In the genomic region with DNA sequence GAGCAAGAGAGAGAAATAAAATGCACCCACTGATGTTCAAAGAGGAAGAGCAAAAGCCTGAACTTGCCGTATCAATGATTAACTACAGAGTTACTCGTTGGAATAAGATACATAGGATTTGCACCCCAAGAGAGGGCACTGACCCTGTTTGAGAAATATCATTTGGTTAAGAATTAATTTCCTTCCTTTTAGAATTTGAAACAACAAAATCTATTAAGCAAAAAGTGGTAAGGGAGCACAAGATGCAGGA, we compare ENCODE assay signal across 23 cellular contexts. TPM values are rescaled to one million over a fixed set of nuclear protein-coding genes. Genes with fewer than 3 reads are reported as not detected.
DNase-seq lines count a peak whose midpoint lies in the region; ATAC-seq, FAIRE-seq and TF ChIP-seq lines count a peak whose summit lies in the region.
"Had no signal": no experiment of that assay in that cellular context is flagged by ENCODE, and none has a peak within 500 bp of the region (broad histone marks: within the 10 kb centered on the region; RNA-seq: fewer than 3 reads in every experiment).

No MANE protein-coding gene starts in this region.

- peak overlapping the region; percentile 83 for H3K27ac Mint-ChIP-seq in mesothelial cell of epicardium
- H3K27ac Mint-ChIP-seq: B cell; CD8-positive, alpha-beta memory T cell; HFFc6; IgD-negative memory B cell had no signal

- H3K9me3 ChIP-seq in small intestine (ENCODE audit: control insufficient read depth, low read depth) = no peaks in the 10 kb centered on the region
- no peaks in the 10 kb centered on the region for H3K9me3 ChIP-seq in transverse colon
- H3K9me3 ChIP-seq: HAP-1, SJSA1 had no signal

- peak; percentile 79 for ATAC-seq in left lobe of liver

- FAIRE-seq in small intestine (lab: Jason Lieb, UNC) = no peak
- FAIRE-seq: D721Med, G401.6 had no signal

- no peak overlapping the region for H3K4me3 Mint-ChIP-seq in mesothelial cell of epicardium
- H3K4me3 Mint-ChIP-seq: B cell; CD14-positive monocyte; CD8-positive, alpha-beta memory T cell; HFFc6; IgD-negative memory B cell had no signal

- H3K36me3 ChIP-seq in small intestine (ENCODE audit: control insufficient read depth in 2 of 2, insufficient read depth in 2 of 2, low read length in 2 of 2) (no peaks in the 10 kb centered on the region), transverse colon (no peaks in the 10 kb centered on the region)
- H3K36me3 ChIP-seq: HAP-1, SJSA1 had no signal

- H3K4me1 Mint-ChIP-seq in mesothelial cell of epicardium = peaks cover 73% of the 10 kb centered on the region
- H3K4me1 Mint-ChIP-seq: B cell; CD8-positive, alpha-beta memory T cell; IgD-negative memory B cell had no signal

- intact Hi-C loops in transverse colon (cut with DNase I; ENCODE audit: low total_unique reads) = no loop called here

- no peaks in the 10 kb centered on the region for H3K27me3 Mint-ChIP-seq in mesothelial cell of epicardium (ENCODE audit: low read depth)
- H3K27me3 Mint-ChIP-seq: IgD-negative memory B cell had no signal

- H3K27ac ChIP-seq in small intestine (ENCODE audit: low read depth in 1 of 2, low read length in 1 of 2) (no peak overlapping the region), transverse colon (no peak overlapping the region)
- H3K27ac ChIP-seq: KMS-11, PC-9, SJSA1 had no signal

- TF ChIP-seq POLR2A in transverse colon (IDR thresholded peaks at IDR 0.05) = no peak

- no peaks in the 10 kb centered on the region for H3K9me3 Mint-ChIP-seq in mesothelial cell of epicardium
- H3K9me3 Mint-ChIP-seq: CD14-positive monocyte; CD8-positive, alpha-beta memory T cell; HFFc6; IgD-negative memory B cell had no signal

- no peaks in the 10 kb centered on the region for H3K36me3 Mint-ChIP-seq in mesothelial cell of epicardium
- H3K36me3 Mint-ChIP-seq: CD14-positive monocyte; CD8-positive, alpha-beta memory T cell; IgD-negative memory B cell had no signal

- TF ChIP-seq EP300 in transverse colon (IDR thresholded peaks at IDR 0.05; ENCODE audit: low read depth) = no peak

- in situ Hi-C loops in transverse colon (cut with MboI; ENCODE audit: low pct_ligation_motif_present in 1 of 4, low pct_unique_long_range_greater_than_20kb in 1 of 4, low sequenced_read_pairs in 3 of 4) = loop anchor here in 2 of 4 donors (25.0 kb wide), 2 partner anchors 145 to 445 kb away; no protein-coding TSS in a partner anchor

- H3K27me3 ChIP-seq in small intestine (ENCODE audit: control insufficient read depth in 2 of 2, insufficient read depth in 2 of 2, low read length in 2 of 2) = no peaks in the 10 kb centered on the region
- H3K27me3 ChIP-seq in transverse colon = no peaks in the 10 kb centered on the region
- H3K27me3 ChIP-seq: SJSA1 had no signal

- TF ChIP-seq CTCF in mesothelial cell of epicardium (IDR thresholded peaks at IDR 0.05; ENCODE audit: unreplicated experiment) (no peak), transverse colon (IDR thresholded peaks at IDR 0.05) (no peak)

- H3K4me1 ChIP-seq in small intestine (ENCODE audit: control insufficient read depth in 2 of 2, insufficient read depth in 1 of 2, low read depth in 1 of 2, low read length in 1 of 2) (peaks cover 0 to 5% of the 10 kb centered on the region in 2 donors), transverse colon (peaks cover 0 to 39% (median 1%) of the 10 kb centered on the region in 4 donors)

- H3K4me3 ChIP-seq in small intestine (ENCODE audit: low read depth in 1 of 2, low read length in 2 of 2) (no peak overlapping the region), transverse colon (no peak overlapping the region)
- H3K4me3 ChIP-seq: HAP-1, PC-9, SJSA1 had no signal

- WGBS in small intestine, 3 donors = 10 to 42% (median 25%) methylated on average over 2 of the region's 2 CpGs
- WGBS in transverse colon (ENCODE audit: low coverage in 1 of 2), 2 donors = 38 to 56% methylated on average over 2 of the region's 2 CpGs

- DNase-seq in HT-29 (ENCODE audit: low spot score) = peak; percentile 4
- no peak for DNase-seq in left lobe of liver (ENCODE audit: low spot score)
- no peak for DNase-seq in mesothelial cell of epicardium (ENCODE audit: low spot score in 2 of 2, unreplicated experiment in 2 of 2)
- DNase-seq in small intestine = peak; percentile 24
- no peak for DNase-seq in C1 segment of cervical spinal cord (lab: John Stamatoyannopoulos, UW)
- no peak for DNase-seq in SW480 (ENCODE audit: low spot score)
- no peak for DNase-seq in transverse colon
- DNase-seq: CD8-positive, alpha-beta memory T cell; GOT3; HFFc6; MM.1S; NCI-H2029; NCI-H524 treated with DMSO at 0.1 percent for 48 hours; PC-9; Right ventricle myocardium superior had no signal

RNA-seq across cellular contexts. Expression of a gene that starts 21.6 kb away (rescaled TPM):
- total RNA-seq in HT-29 (2014; rRNA removed; shearing (Covaris generic)) = 18.8 and 27.2 TPM in 2 replicates
- 46.2 TPM for total RNA-seq in left lobe of liver
- 14.4 to 18.8 TPM (median 16.9 TPM) in 3 replicates for total RNA-seq in mesothelial cell of epicardium
- 10 to 100 TPM; 22.8 to 37.8 (median 26.2) TPM for polyA plus RNA-seq in small intestine
- total RNA-seq in transverse colon = 10 to 100 TPM; 36.3 to 64.9 (median 48.4) TPM
- total RNA-seq: B cell had no signal
- polyA plus RNA-seq: CD8-positive, alpha-beta memory T cell; IgD-negative memory B cell had no signal

Comparison
In these comparisons a context has a peak if more than half of its experiments do, and no peak if none do; other contexts are left out.
1. DNase-seq: peak in HT-29 (single experiment) and small intestine (single experiment); none in left lobe of liver (single experiment), mesothelial cell of epicardium (0 of 2), C1 segment of cervical spinal cord (0 of 14), SW480 (single experiment) and transverse colon (single experiment).